Comparison of ENCODE assay signal across 1 cellular context in genomic region chr2:142796161-142796560, GRCh38.
A peak's percentile ranks its signal among the peaks of the same experiment; 100 is the strongest.
TF ChIP-seq lines count a peak whose summit lies in the region.

No MANE protein-coding gene starts in this region.

TF ChIP-seq in HepG2, 621 proteins besides CTCF, POLR2A, EP300 and RAD21 (continued from another document):
- no peak for TF ChIP-seq ZNF574 (CRISPR knock-in tag; IDR thresholded peaks at IDR 0.05)
- TF ChIP-seq STAG1 (CRISPR knock-in tag; IDR thresholded peaks at IDR 0.05) = peak; percentile 64
- no peak for TF ChIP-seq ZNF275 (CRISPR knock-in tag; IDR thresholded peaks at IDR 0.05; ENCODE audit: borderline replicate concordance)
- TF ChIP-seq ZNF652 (CRISPR knock-in tag; IDR thresholded peaks at IDR 0.05; ENCODE audit: borderline replicate concordance, low read depth) = no peak
- TF ChIP-seq TFAP4 (IDR thresholded peaks at IDR 0.05; ENCODE audit: borderline replicate concordance, low read depth) = no peak
- no peak for TF ChIP-seq NFIC (IDR thresholded peaks at IDR 0.05; ENCODE audit: low read length)
- TF ChIP-seq THAP11 (CRISPR knock-in tag; IDR thresholded peaks at IDR 0.05) = no peak
- no peak for TF ChIP-seq FOXK2 (IDR thresholded peaks at IDR 0.05)
- TF ChIP-seq SMARCC2 (IDR thresholded peaks at IDR 0.05) = no peak
- no peak for TF ChIP-seq NFE2L2 (IDR thresholded peaks at IDR 0.05; ENCODE audit: low read length)
- TF ChIP-seq ZNF512 (CRISPR knock-in tag; IDR thresholded peaks at IDR 0.05) = no peak
- TF ChIP-seq ZNF746 (CRISPR knock-in tag; IDR thresholded peaks at IDR 0.05) = no peak
- TF ChIP-seq CENPT (CRISPR knock-in tag; IDR thresholded peaks at IDR 0.05; ENCODE audit: low read depth) = no peak
- TF ChIP-seq ZIK1 (CRISPR knock-in tag; IDR thresholded peaks at IDR 0.05; ENCODE audit: borderline replicate concordance, low read depth) = no peak
- no peak for TF ChIP-seq PRDM10 (CRISPR knock-in tag; IDR thresholded peaks at IDR 0.05; ENCODE audit: low read depth)
